Comparison of ENCODE assay signal across 1 cellular context in the genomic region with DNA sequence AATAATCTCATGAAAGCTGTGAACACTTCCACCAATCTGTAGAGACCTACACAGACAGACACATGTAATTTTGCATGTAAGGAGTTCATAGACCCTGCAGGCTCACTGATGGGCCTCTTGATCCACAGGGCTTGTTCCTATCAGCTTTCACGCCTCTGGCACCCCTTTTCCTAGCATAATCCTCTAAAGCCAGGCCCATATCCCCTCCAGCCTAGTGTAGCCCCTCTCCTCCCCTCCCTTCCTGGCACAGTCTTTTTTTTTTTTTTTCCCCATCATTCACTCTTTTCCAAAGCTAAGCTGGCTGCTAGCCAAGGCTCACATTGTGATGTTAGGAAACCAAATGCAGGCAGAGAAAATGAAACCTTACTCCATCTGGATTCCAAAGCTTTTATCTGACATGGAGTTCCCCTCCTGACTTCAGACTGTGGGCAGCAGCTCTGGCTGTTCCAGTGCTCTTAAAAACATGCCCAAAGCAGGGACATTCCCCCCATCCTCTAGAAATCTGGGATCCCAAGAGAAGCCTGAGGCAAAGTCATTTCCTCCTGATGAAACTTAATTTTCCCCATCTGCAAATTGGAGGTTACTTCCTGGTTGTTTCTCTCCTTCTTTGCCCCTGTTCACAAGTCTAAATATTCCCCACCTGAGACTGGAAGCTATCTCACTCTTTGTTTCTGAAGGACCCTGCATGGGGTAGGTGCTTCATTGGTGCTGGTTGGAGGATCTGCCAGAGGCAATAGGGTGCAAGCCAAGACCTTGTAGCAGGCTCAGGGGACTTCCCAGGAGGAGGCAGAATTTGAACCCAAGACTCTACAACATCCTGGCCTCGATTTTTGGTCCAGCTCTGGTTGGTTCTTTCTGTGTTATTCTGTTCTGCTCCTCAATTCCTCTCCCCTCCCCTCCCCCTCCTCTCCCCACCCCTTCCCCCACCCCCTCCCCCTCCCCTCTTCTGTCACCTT.
TF ChIP-seq lines count a peak whose summit lies in the region.

No MANE protein-coding gene starts in this region.

TF ChIP-seq in WTC11, 78 proteins besides CTCF, POLR2A, EP300 and RAD21:
- TF ChIP-seq SP1 (CRISPR knock-in tag; conservative IDR thresholded peaks at IDR 0.05) (no peak), FOXP1 (CRISPR knock-in tag; IDR thresholded peaks at IDR 0.05; ENCODE audit: borderline replicate concordance) (no peak), TEAD4 (CRISPR knock-in tag; IDR thresholded peaks at IDR 0.05) (no peak), ZNF396 (CRISPR knock-in tag; IDR thresholded peaks at IDR 0.05; ENCODE audit: borderline replicate concordance) (no peak), FOXJ3 (CRISPR knock-in tag; IDR thresholded peaks at IDR 0.05; ENCODE audit: borderline replicate concordance) (no peak), ZNF121 (CRISPR knock-in tag; IDR thresholded peaks at IDR 0.05) (no peak)
- TF ChIP-seq, protein P1, sequence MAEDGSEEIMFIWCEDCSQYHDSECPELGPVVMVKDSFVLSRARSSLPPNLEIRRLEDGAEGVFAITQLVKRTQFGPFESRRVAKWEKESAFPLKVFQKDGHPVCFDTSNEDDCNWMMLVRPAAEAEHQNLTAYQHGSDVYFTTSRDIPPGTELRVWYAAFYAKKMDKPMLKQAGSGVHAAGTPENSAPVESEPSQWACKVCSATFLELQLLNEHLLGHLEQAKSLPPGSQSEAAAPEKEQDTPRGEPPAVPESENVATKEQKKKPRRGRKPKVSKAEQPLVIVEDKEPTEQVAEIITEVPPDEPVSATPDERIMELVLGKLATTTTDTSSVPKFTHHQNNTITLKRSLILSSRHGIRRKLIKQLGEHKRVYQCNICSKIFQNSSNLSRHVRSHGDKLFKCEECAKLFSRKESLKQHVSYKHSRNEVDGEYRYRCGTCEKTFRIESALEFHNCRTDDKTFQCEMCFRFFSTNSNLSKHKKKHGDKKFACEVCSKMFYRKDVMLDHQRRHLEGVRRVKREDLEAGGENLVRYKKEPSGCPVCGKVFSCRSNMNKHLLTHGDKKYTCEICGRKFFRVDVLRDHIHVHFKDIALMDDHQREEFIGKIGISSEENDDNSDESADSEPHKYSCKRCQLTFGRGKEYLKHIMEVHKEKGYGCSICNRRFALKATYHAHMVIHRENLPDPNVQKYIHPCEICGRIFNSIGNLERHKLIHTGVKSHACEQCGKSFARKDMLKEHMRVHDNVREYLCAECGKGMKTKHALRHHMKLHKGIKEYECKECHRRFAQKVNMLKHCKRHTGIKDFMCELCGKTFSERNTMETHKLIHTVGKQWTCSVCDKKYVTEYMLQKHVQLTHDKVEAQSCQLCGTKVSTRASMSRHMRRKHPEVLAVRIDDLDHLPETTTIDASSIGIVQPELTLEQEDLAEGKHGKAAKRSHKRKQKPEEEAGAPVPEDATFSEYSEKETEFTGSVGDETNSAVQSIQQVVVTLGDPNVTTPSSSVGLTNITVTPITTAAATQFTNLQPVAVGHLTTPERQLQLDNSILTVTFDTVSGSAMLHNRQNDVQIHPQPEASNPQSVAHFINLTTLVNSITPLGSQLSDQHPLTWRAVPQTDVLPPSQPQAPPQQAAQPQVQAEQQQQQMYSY (CRISPR knock-in tag; IDR thresholded peaks at IDR 0.05) = no peak
TF ChIP-seq in WTC11: peak in this region for 0.
